ENCODE assay signal across 8 cellular contexts in genomic region chr3:9398715-9399708, GRCh38. TPM values are rescaled to one million over a fixed set of nuclear protein-coding genes. Genes with fewer than 3 reads are reported as not detected.
DNase-seq lines count a peak whose midpoint lies in the region; ATAC-seq and TF ChIP-seq lines count a peak whose summit lies in the region.

No MANE protein-coding gene starts in this region.

- H3K27me3 ChIP-seq in BLaER1 (no peaks in the 10 kb centered on the region), uterus (no peaks in the 10 kb centered on the region)

- peaks cover 66% of the 10 kb centered on the region for H3K4me1 Mint-ChIP-seq in dendritic cell treated with granulocyte-macrophage colony-stimulating factor and Interleukin-4, amounts not matched to agents 40 ng/mL and 50 ng/mL, for 4 days (ENCODE audit: low read depth)
- H3K4me1 Mint-ChIP-seq in mesothelial cell of epicardium, result peaks cover 67% of the 10 kb centered on the region

- H3K4me1 ChIP-seq in BLaER1 (peaks cover 62% of the 10 kb centered on the region), uterus (peaks cover 12 to 32% of the 10 kb centered on the region in 2 donors)

- no peak for ATAC-seq in HG02798 (IDR thresholded peaks at IDR 0.05; ENCODE audit: poor library complexity, unreplicated experiment)

- peak overlapping the region; percentile 93 for H3K4me3 Mint-ChIP-seq in dendritic cell treated with granulocyte-macrophage colony-stimulating factor and Interleukin-4, amounts not matched to agents 40 ng/mL and 50 ng/mL, for 4 days
- peak overlapping the region; percentile 98 for H3K4me3 Mint-ChIP-seq in mesothelial cell of epicardium

- H3K36me3 ChIP-seq in BLaER1, result peaks cover 14% of the 10 kb centered on the region; the same call in 1 of the 2 replicates
- no peaks in the 10 kb centered on the region for H3K36me3 ChIP-seq in uterus

- H3K4me3 ChIP-seq in BLaER1 (peak overlapping the region; percentile 90), uterus (peak overlapping the region; percentile 89 to 96)

- peaks cover 84% of the 10 kb centered on the region for H4K20me1 ChIP-seq in BLaER1

- peaks cover 41% of the 10 kb centered on the region for H3K36me3 Mint-ChIP-seq in dendritic cell treated with granulocyte-macrophage colony-stimulating factor and Interleukin-4, amounts not matched to agents 40 ng/mL and 50 ng/mL, for 4 days (ENCODE audit: low read depth)
- H3K36me3 Mint-ChIP-seq in mesothelial cell of epicardium, result peaks cover 3% of the 10 kb centered on the region

- TF ChIP-seq POLR2A in Raji (IDR thresholded peaks at IDR 0.05; ENCODE audit: insufficient read depth, low read depth, low read length) (0 out of 2 replicates have a peak, but pooled peaks have one; percentile 2), uterus (IDR thresholded peaks at IDR 0.05) (no peak)

- peak overlapping the region; percentile 93 for H3K4me2 ChIP-seq in BLaER1

- H3K9me3 ChIP-seq in BLaER1, result no peaks in the 10 kb centered on the region
- no peaks in the 10 kb centered on the region for H3K9me3 ChIP-seq in uterus

- H3K27ac ChIP-seq in BLaER1 (peak overlapping the region; percentile 99), uterus (peak overlapping the region; percentile 97 to 99)

- no peak for TF ChIP-seq CTCF in mesothelial cell of epicardium (IDR thresholded peaks at IDR 0.05; ENCODE audit: unreplicated experiment)
- no peak for TF ChIP-seq CTCF in uterus (IDR thresholded peaks at IDR 0.05)

- H3K9me3 Mint-ChIP-seq in dendritic cell treated with granulocyte-macrophage colony-stimulating factor and Interleukin-4, amounts not matched to agents 40 ng/mL and 50 ng/mL, for 4 days, result no peaks in the 10 kb centered on the region
- no peaks in the 10 kb centered on the region for H3K9me3 Mint-ChIP-seq in mesothelial cell of epicardium

- no peaks in the 10 kb centered on the region for H3K27me3 Mint-ChIP-seq in dendritic cell treated with granulocyte-macrophage colony-stimulating factor and Interleukin-4, amounts not matched to agents 40 ng/mL and 50 ng/mL, for 4 days
- H3K27me3 Mint-ChIP-seq in mesothelial cell of epicardium (ENCODE audit: low read depth), result no peaks in the 10 kb centered on the region

- DNase-seq in H4 (ENCODE audit: low spot score) (peak; percentile 25), mesothelial cell of epicardium (ENCODE audit: low spot score in 2 of 2, unreplicated experiment in 2 of 2) (no peak), uterus (no peak), NCI-H345 treated with DMSO at 0.1 percent for 48 hours (lab: John Stamatoyannopoulos, UW; ENCODE audit: unreplicated experiment) (no peak)

- H3K9ac ChIP-seq in BLaER1, result peak overlapping the region; percentile 99

- intact Hi-C loops in dendritic cell treated with granulocyte-macrophage colony-stimulating factor and Interleukin-4, amounts not matched to agents 40 ng/mL and 50 ng/mL, for 4 days (cut with micrococcal nuclease), result loop anchor here (5.0 kb wide), 1 partner anchor 613 kb away; no protein-coding TSS in a partner anchor
- intact Hi-C loops in uterus (cut with DNase I; ENCODE audit: low total_unique reads), result no loop called here

- H3K27ac Mint-ChIP-seq in dendritic cell treated with granulocyte-macrophage colony-stimulating factor and Interleukin-4, amounts not matched to agents 40 ng/mL and 50 ng/mL, for 4 days, result peak overlapping the region; percentile 93
- H3K27ac Mint-ChIP-seq in mesothelial cell of epicardium, result peak overlapping the region; percentile 100

RNA-seq across cellular contexts. Expression of gene SETD5, which starts 1.6 kb away (rescaled TPM):
- 36.3 and 43.1 TPM in 2 replicates for total RNA-seq in H4 (2014; rRNA removed; shearing (Covaris generic))
- total RNA-seq in mesothelial cell of epicardium (247 to 256 TPM (median 254 TPM) in 3 replicates), uterus (100 to 1,000 TPM in 1 of 4 donors, 10 to 100 TPM in 3; 57.9 to 198 (median 94.2) TPM)

RNA-seq across cellular contexts. Expression of gene THUMPD3, which starts 36.2 kb away (rescaled TPM):
- 44.0 and 49.3 TPM in 2 replicates for total RNA-seq in H4 (2014; rRNA removed; shearing (Covaris generic))
- total RNA-seq in mesothelial cell of epicardium (62.1 to 72.7 TPM (median 63.2 TPM) in 3 replicates), uterus (10 to 100 TPM; 13.3 to 48.9 (median 25.0) TPM)
